ENCODE assay signal across 14 cellular contexts in the genomic region with DNA sequence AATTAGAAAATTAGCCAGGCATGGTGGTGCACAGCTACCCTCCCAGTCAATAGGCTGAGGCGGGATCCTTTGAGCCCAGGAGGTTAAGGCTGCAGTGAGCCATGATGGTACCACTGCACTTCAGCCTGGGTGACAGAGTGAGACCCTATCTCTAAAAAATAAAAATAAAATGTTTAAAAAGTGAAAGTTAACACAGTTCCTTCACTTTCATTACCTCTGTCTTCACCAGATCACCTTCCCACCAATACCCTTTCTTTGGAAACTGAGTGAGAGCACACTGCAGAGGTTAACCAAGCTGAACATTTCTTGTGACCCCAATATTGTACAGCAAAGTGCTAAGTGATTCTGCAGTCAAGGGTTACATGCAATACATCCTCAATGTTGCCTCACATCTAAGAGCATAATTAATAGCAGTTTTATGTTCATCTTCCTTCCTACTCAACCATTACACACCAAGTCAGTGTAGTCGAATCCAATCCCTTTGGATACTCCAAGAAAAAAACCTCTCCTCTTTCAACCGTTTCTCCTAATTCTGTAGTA. TPM values are rescaled to one million over a fixed set of nuclear protein-coding genes. Genes with fewer than 3 reads are reported as not detected.
A peak's percentile ranks its signal among the peaks of the same experiment; 100 is the strongest.
DNase-seq lines count a peak whose midpoint lies in the region; ATAC-seq and TF ChIP-seq lines count a peak whose summit lies in the region.
"Had no signal": no experiment of that assay in that cellular context is flagged by ENCODE, and none has a peak within 500 bp of the region (broad histone marks: within the 10 kb centered on the region; RNA-seq: fewer than 3 reads in every experiment).

No MANE protein-coding gene starts in this region.

- H3K9me3 Mint-ChIP-seq in T-cell (peaks cover 0 to 2% (median 0%) of the 10 kb centered on the region in 3 donors), Caco-2 (ENCODE audit: unreplicated experiment) (no peaks in the 10 kb centered on the region)
- H3K9me3 Mint-ChIP-seq: T-helper 2 cell treated with Interferon-gamma antibody and Interleukin-4, amounts not matched to agents 5 μg/mL and 100 μg/mL, for 36 hours had no signal

- H3K4me3 Mint-ChIP-seq in T-cell (peak overlapping the region; percentile 41 to 68 (median 60)), Caco-2 (ENCODE audit: unreplicated experiment) (no peak overlapping the region)

- no peak overlapping the region for H3K4me2 ChIP-seq in smooth muscle cell

- no peak for ATAC-seq in T-cell (replicated peaks in 1 of 4)

- BruUV-seq in Caco-2 (replicated peaks; lab: Mats Ljungman, UMichigan), result no TSS peak

- no peak overlapping the region for H2AFZ ChIP-seq in smooth muscle cell (ENCODE audit: low read depth)

- H3K27me3 ChIP-seq in iPS-15b (ENCODE audit: control insufficient read depth, insufficient read depth, low read length) (peaks cover 15% of the 10 kb centered on the region), smooth muscle cell (ENCODE audit: low read depth) (peaks cover 75% of the 10 kb centered on the region), esophagus squamous epithelium (peaks cover 0 to 13% (median 0%) of the 10 kb centered on the region in 4 donors), Caco-2 (replicated peaks; ENCODE audit: control insufficient read depth, insufficient read depth, low read length) (peaks cover 7% of the 10 kb centered on the region)
- no peaks in the 10 kb centered on the region for H3K27me3 ChIP-seq in effector memory CD4-positive, alpha-beta T cell (replicated peaks; ENCODE audit: control insufficient read depth, insufficient read depth, low read length, poor library complexity, severe bottlenecking)

- H3K27me3 Mint-ChIP-seq in T-cell, result peaks cover 21 to 34% of the 10 kb centered on the region in 2 donors
- H3K27me3 Mint-ChIP-seq in Caco-2 (ENCODE audit: insufficient read depth, unreplicated experiment), result peaks cover 47% of the 10 kb centered on the region

- no peaks in the 10 kb centered on the region for H4K20me1 ChIP-seq in smooth muscle cell (ENCODE audit: low read depth)

- 98% methylated on average over 3 of the region's 3 CpGs for WGBS in smooth muscle cell (ENCODE audit: low lambda C conversion rate)
- 69 to 71% methylated on average over 3 of the region's 3 CpGs for WGBS in esophagus squamous epithelium, 2 donors

- no peaks in the 10 kb centered on the region for H3K36me3 Mint-ChIP-seq in T-cell
- no peaks in the 10 kb centered on the region for H3K36me3 Mint-ChIP-seq in Caco-2 (ENCODE audit: insufficient read depth, unreplicated experiment)

- H3K4me1 ChIP-seq in iPS-15b (ENCODE audit: control insufficient read depth, insufficient read depth, low read length) (no peaks in the 10 kb centered on the region), smooth muscle cell (ENCODE audit: low read depth) (peaks cover 5% of the 10 kb centered on the region), esophagus squamous epithelium (peaks cover 7 to 32% (median 9%) of the 10 kb centered on the region in 3 donors), Caco-2 (peaks cover 4% of the 10 kb centered on the region; the same call in 1 of the 2 replicates)
- no peaks in the 10 kb centered on the region for H3K4me1 ChIP-seq in effector memory CD4-positive, alpha-beta T cell (ENCODE audit: control insufficient read depth, insufficient read depth, low read length, poor library complexity, severe bottlenecking)

- no peak for TF ChIP-seq POLR2A in esophagus squamous epithelium (IDR thresholded peaks at IDR 0.05)

- no peaks in the 10 kb centered on the region for H3K9me3 ChIP-seq in iPS-15b (ENCODE audit: control insufficient read depth, insufficient read depth, low read length)
- no peaks in the 10 kb centered on the region for H3K9me3 ChIP-seq in smooth muscle cell (replicated peaks; ENCODE audit: low read depth)
- H3K9me3 ChIP-seq in esophagus squamous epithelium, result no peaks in the 10 kb centered on the region
- no peaks in the 10 kb centered on the region; the same call in 1 of the 2 replicates for H3K9me3 ChIP-seq in Caco-2
- no peaks in the 10 kb centered on the region for H3K9me3 ChIP-seq in effector memory CD4-positive, alpha-beta T cell (ENCODE audit: control insufficient read depth, low read length)

- intact Hi-C loops in esophagus squamous epithelium (cut with DNase I) (no loop called here), Caco-2 (cut with micrococcal nuclease; ENCODE audit: unreplicated experiment) (no loop called here)

- CTCF ChIA-PET in T-cell (lab: Charles Lee), result no interaction called here
- CTCF ChIA-PET in Caco-2 (lab: Charles Lee), result no interaction called here

- H3K4me3 ChIP-seq in iPS-15b (ENCODE audit: low read depth, low read length), result peak overlapping the region; percentile 67
- H3K4me3 ChIP-seq in smooth muscle cell, result peak overlapping the region; percentile 73
- H3K4me3 ChIP-seq in esophagus squamous epithelium, result peak overlapping the region in 1 of 4 donors; percentile 5
- H3K4me3 ChIP-seq in Caco-2 (ENCODE audit: low read depth, low read length), result no peak overlapping the region
- H3K4me3 ChIP-seq in effector memory CD4-positive, alpha-beta T cell (ENCODE audit: insufficient read depth, low read depth, low read length, poor library complexity, severe bottlenecking), result no peak overlapping the region

- H3K27ac ChIP-seq in smooth muscle cell (ENCODE audit: low read depth) (no peak overlapping the region), esophagus squamous epithelium (peak overlapping the region in 1 of 4 donors; percentile 95)
- no peak overlapping the region for H3K27ac ChIP-seq in effector memory CD4-positive, alpha-beta T cell (ENCODE audit: insufficient read depth, low read length, poor library complexity, severe bottlenecking)

- no peaks in the 10 kb centered on the region for H3K79me2 ChIP-seq in smooth muscle cell (ENCODE audit: low read depth)

- H3K9ac ChIP-seq in iPS-15b (ENCODE audit: low read depth, low read length) (no peak overlapping the region), smooth muscle cell (ENCODE audit: low read depth) (no peak overlapping the region)

- DNase-seq in NOMO-1 treated with DMSO at 0.1 percent for 48 hours (lab: John Stamatoyannopoulos, UW; ENCODE audit: unreplicated experiment), result peak; percentile 22
- no peak for DNase-seq in NOMO-1 treated with dmso at 0.1 percent for 144 hours (lab: John Stamatoyannopoulos, UW; ENCODE audit: unreplicated experiment)
- no peak for DNase-seq in T-cell
- DNase-seq in smooth muscle cell (lab: John Stamatoyannopoulos, UW; ENCODE audit: unreplicated experiment), result no peak
- DNase-seq in esophagus squamous epithelium (lab: John Stamatoyannopoulos, UW), result no peak
- DNase-seq in Caco-2, result no peak
- no peak for DNase-seq in effector memory CD4-positive, alpha-beta T cell
- DNase-seq: activated CD4-positive, alpha-beta T cell treated with anti-CD3 and anti-CD28 coated beads, Interleukin-2, amount 50 U/mL, for 4 hours; Calu3; NCI-H1105; NCI-H524 had no signal

- no peak overlapping the region for H3K27ac Mint-ChIP-seq in T-cell
- no peak overlapping the region for H3K27ac Mint-ChIP-seq in Caco-2 (ENCODE audit: unreplicated experiment)
- H3K27ac Mint-ChIP-seq: T-helper 2 cell treated with Interferon-gamma antibody and Interleukin-4, amounts not matched to agents 5 μg/mL and 100 μg/mL, for 36 hours had no signal

- TF ChIP-seq CTCF in smooth muscle cell (IDR thresholded peaks at IDR 0.05; ENCODE audit: borderline replicate concordance, insufficient read depth, poor library complexity, severe bottlenecking) (no peak), esophagus squamous epithelium (IDR thresholded peaks at IDR 0.05) (no peak), Caco-2 (IDR thresholded peaks at IDR 0.05; ENCODE audit: insufficient read depth in 1 of 2, low read depth in 1 of 2, low read length in 1 of 2, severe bottlenecking in 1 of 2, unreplicated experiment in 1 of 2) (no peak)

- POLR2A ChIA-PET in T-cell (lab: Charles Lee), result no interaction called here
- POLR2A ChIA-PET in Caco-2 (lab: Charles Lee), result no interaction called here

- H3K4me1 Mint-ChIP-seq in T-cell (peaks cover 10 to 13% (median 12%) of the 10 kb centered on the region in 3 donors), Caco-2 (ENCODE audit: low read depth, unreplicated experiment) (no peaks in the 10 kb centered on the region)

- no peaks in the 10 kb centered on the region for H3K36me3 ChIP-seq in iPS-15b (ENCODE audit: control insufficient read depth, insufficient read depth, low read length)
- no peaks in the 10 kb centered on the region for H3K36me3 ChIP-seq in smooth muscle cell (ENCODE audit: low read depth)
- no peaks in the 10 kb centered on the region for H3K36me3 ChIP-seq in esophagus squamous epithelium
- no peaks in the 10 kb centered on the region for H3K36me3 ChIP-seq in Caco-2 (ENCODE audit: control insufficient read depth, insufficient read depth, low read length)
- H3K36me3 ChIP-seq in effector memory CD4-positive, alpha-beta T cell (ENCODE audit: control insufficient read depth, insufficient read depth, low read length), result no peaks in the 10 kb centered on the region

- H3F3A ChIP-seq in smooth muscle cell (ENCODE audit: low read depth), result no peaks in the 10 kb centered on the region

RNA-seq across cellular contexts. Expression of a gene that starts 1.7 kb away (rescaled TPM):
- 1 to 10 TPM in 2 of 5 donors, under 1 TPM in 3; 0.58 to 1.6 (median 0.83) TPM for total RNA-seq in T-cell
- total RNA-seq in smooth muscle cell, result 0.09 and 3.4 TPM in 2 replicates
- polyA plus RNA-seq in smooth muscle cell, result 0.25 TPM in 1 of 2 replicates, not detected in the other
- total RNA-seq in esophagus squamous epithelium, result 1 to 10 TPM; 3.6 to 9.0 (median 5.0) TPM
- total RNA-seq in Caco-2 (2022), result 0.23 TPM in 1 of 2 replicates, not detected in the other
- total RNA-seq: A172 had no signal

Comparison
In these comparisons a context has a peak if more than half of its experiments do, and no peak if none do; other contexts are left out.
1. H3K4me3 ChIP-seq: peak in iPS-15b (single experiment) and smooth muscle cell (single experiment); none in Caco-2 (single experiment) and effector memory CD4-positive, alpha-beta T cell (single experiment).